ENCODE assay signal across 11 cellular contexts in the genomic region with DNA sequence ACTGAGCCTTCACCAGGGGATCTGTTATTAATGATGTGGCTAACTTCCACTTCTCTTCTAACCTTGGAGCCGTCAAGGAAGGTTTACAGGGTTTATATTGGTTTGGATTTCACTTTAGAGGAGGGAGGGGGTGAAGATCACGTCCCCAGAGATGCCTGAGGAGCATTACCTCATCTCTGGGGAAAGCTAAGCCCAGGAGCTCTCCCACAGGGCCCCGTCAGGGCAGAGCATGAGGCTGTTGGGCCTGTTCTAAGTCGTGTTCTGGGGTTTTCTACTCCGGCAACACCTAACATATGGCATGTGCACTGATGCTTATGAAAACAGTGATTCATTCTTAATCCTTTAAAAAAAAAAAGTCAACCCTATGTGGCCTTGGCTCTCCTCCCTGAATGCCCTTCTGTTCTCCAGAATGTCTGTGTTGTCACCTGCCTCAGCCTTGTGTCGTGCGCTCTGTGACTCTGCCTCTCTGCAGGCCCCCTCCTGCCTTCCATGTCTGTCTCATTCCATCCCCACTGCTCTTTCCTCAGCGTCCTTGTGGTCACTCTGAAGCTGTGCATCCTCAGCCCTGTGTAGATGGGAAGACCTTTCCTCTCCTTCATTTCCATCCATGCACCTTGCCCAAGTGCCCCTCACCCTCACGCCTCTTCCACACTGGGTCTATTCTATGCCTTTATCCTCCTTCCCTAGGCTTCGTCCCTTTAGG.
DNase-seq lines count a peak whose midpoint lies in the region; ATAC-seq, FAIRE-seq and TF ChIP-seq lines count a peak whose summit lies in the region.
"Had no signal": no experiment of that assay in that cellular context is flagged by ENCODE, and none has a peak within 500 bp of the region (broad histone marks: within the 10 kb centered on the region; RNA-seq: fewer than 3 reads in every experiment).

No MANE protein-coding gene starts in this region.

- whole genome bisulfite sequencing in HepG2 (ENCODE audit: low lambda C conversion rate), result 21% methylated on average over 10 of the region's 10 CpGs
- 57% methylated on average over 7 of the region's 10 CpGs for WGBS in right lobe of liver (ENCODE audit: insufficient coverage, low coverage, low lambda C conversion rate, missing lambda C conversion rate)
- 40 to 48% methylated on average over 10 of the region's 10 CpGs for WGBS in aorta, 2 donors

- H3K36me3 ChIP-seq in HepG2 (replicated peaks in 1 of 2; ENCODE audit: control insufficient read depth in 1 of 2, insufficient read depth in 2 of 2, low read length in 2 of 2) (no peaks in the 10 kb centered on the region), right lobe of liver (no peaks in the 10 kb centered on the region), SJCRH30 (no peaks in the 10 kb centered on the region), aorta (ENCODE audit: control insufficient read depth in 1 of 2, insufficient read depth in 2 of 2, low read length in 1 of 2) (no peaks in the 10 kb centered on the region)

- DNase-seq in HepG2 (ENCODE audit: low spot score) (peak; percentile 74), right lobe of liver (no peak), SJCRH30 (peak; percentile 73 to 81), fibroblast of the conjunctiva (ENCODE audit: low read depth) (peak; percentile 22), aorta (no peak), HuH-7.5 (ENCODE audit: low spot score) (no peak)
- DNase-seq: amygdala, Caco-2, Kasumi-1 had no signal

- H3K4me1 ChIP-seq in HepG2 (ENCODE audit: insufficient read depth, low read length) (peaks cover 12% of the 10 kb centered on the region), right lobe of liver (no peaks in the 10 kb centered on the region), SJCRH30 (peaks cover 9% of the 10 kb centered on the region), aorta (ENCODE audit: control insufficient read depth in 1 of 2, insufficient read depth in 2 of 2, low read length in 2 of 2) (no peaks in the 10 kb centered on the region)
- H3K4me1 ChIP-seq: Caco-2 had no signal

- BruUV-seq in HepG2 (replicated peaks; lab: Mats Ljungman, UMichigan), result no TSS peak

- TF ChIP-seq EP300 in HepG2 (IDR thresholded peaks at IDR 0.05; ENCODE audit: low read depth in 2 of 2, low read length in 2 of 2) (no peak), HepG2 (CRISPR knock-in tag; IDR thresholded peaks at IDR 0.05; ENCODE audit: borderline replicate concordance) (no peak)

- FAIRE-seq in HepG2 (lab: Jason Lieb, UNC), result no peak

- intact Hi-C loops in HepG2 (cut with micrococcal nuclease; ENCODE audit: unreplicated experiment) (no loop called here), right lobe of liver (cut with DNase I) (no loop called here), aorta (cut with DNase I) (no loop called here)

- no peak for TF ChIP-seq CTCF in HepG2 (CRISPR knock-in tag; IDR thresholded peaks at IDR 0.05)
- no peak for TF ChIP-seq CTCF in right lobe of liver (IDR thresholded peaks at IDR 0.05)

- H3K27ac ChIP-seq in HepG2 (ENCODE audit: extremely low read length, insufficient read depth, low read length) (no peak overlapping the region), right lobe of liver (no peak overlapping the region), SJCRH30 (peak overlapping the region; percentile 31; the same call in 1 of the 2 replicates), aorta (ENCODE audit: low read depth in 1 of 2, low read length in 2 of 2) (no peak overlapping the region)

- CTCF ChIA-PET in HepG2 (lab: Yijun Ruan, JAX; ENCODE audit: low intra/inter-chr PET ratio, low total read pairs), result no interaction called here

- no peak overlapping the region for H2AFZ ChIP-seq in HepG2 (ENCODE audit: low read length)

- H3K79me2 ChIP-seq in HepG2 (ENCODE audit: insufficient read depth, low read length), result no peaks in the 10 kb centered on the region

- ATAC-seq in HepG2 (peak; percentile 94), right lobe of liver (no peak), aorta (ENCODE audit: low FRiP score) (no peak), GM19351 (IDR thresholded peaks at IDR 0.05; ENCODE audit: unreplicated experiment) (no peak), HG03469 (IDR thresholded peaks at IDR 0.05; ENCODE audit: unreplicated experiment) (no peak)

- POLR2A ChIA-PET in HepG2 (lab: Yijun Ruan, JAX), result no interaction called here

- TF ChIP-seq POLR2A in HepG2 (IDR thresholded peaks at IDR 0.05; ENCODE audit: insufficient read depth in 1 of 2, low read depth in 2 of 2, low read length in 2 of 2) (no peak), right lobe of liver (IDR thresholded peaks at IDR 0.05) (no peak)

- H3K4me3 ChIP-seq in HepG2 (replicated peaks in 1 of 3; ENCODE audit: insufficient read depth in 1 of 3, low read depth in 2 of 3, low read length in 3 of 3) (no peak overlapping the region), right lobe of liver (no peak overlapping the region), SJCRH30 (no peak overlapping the region), aorta (ENCODE audit: low read length in 2 of 2) (no peak overlapping the region)

- no peaks in the 10 kb centered on the region for H3K9me3 ChIP-seq in HepG2 (ENCODE audit: low read length)
- H3K9me3 ChIP-seq in right lobe of liver, result no peaks in the 10 kb centered on the region
- H3K9me3 ChIP-seq in SJCRH30 (replicated peaks), result no peaks in the 10 kb centered on the region
- no peaks in the 10 kb centered on the region for H3K9me3 ChIP-seq in aorta (ENCODE audit: control insufficient read depth, low read length)
- H3K9me3 ChIP-seq: Caco-2 had no signal

- no peaks in the 10 kb centered on the region for H4K20me1 ChIP-seq in HepG2 (ENCODE audit: insufficient read depth, low read length)

- H3K9ac ChIP-seq in HepG2 (ENCODE audit: insufficient read depth, low read depth, low read length), result no peak overlapping the region

- H3K27me3 ChIP-seq in HepG2 (ENCODE audit: control insufficient read depth in 1 of 2, insufficient read depth in 2 of 2, low read length in 2 of 2) (no peaks in the 10 kb centered on the region), right lobe of liver (no peaks in the 10 kb centered on the region), SJCRH30 (no peaks in the 10 kb centered on the region), aorta (ENCODE audit: control insufficient read depth in 1 of 2, insufficient read depth in 2 of 2, low read length in 1 of 2) (no peaks in the 10 kb centered on the region)

- no peak for TF ChIP-seq RAD21 in HepG2 (CRISPR knock-in tag; IDR thresholded peaks at IDR 0.05)

- peak overlapping the region; percentile 10; the same call in 1 of the 2 replicates for H3K4me2 ChIP-seq in HepG2 (ENCODE audit: low read depth, low read length)

- in situ Hi-C loops in HepG2 (cut with HindIII; ENCODE audit: extremely low pct_ligation_motif_present, low pct_unique_long_range_greater_than_20kb), result no loop called here

TF ChIP-seq in HepG2, 621 proteins besides CTCF, POLR2A, EP300 and RAD21 (continues in another document):
- TF ChIP-seq HNRNPUL1 (IDR thresholded peaks at IDR 0.05; ENCODE audit: low read depth, low read length) (no peak), NCOA5 (CRISPR knock-in tag; IDR thresholded peaks at IDR 0.05) (no peak), FOSL2 (CRISPR knock-in tag; IDR thresholded peaks at IDR 0.05) (peak; percentile 64), ZNF260 (CRISPR knock-in tag; IDR thresholded peaks at IDR 0.05; ENCODE audit: borderline replicate concordance, low read depth) (no peak), ZSCAN12 (CRISPR knock-in tag; IDR thresholded peaks at IDR 0.05) (no peak), ZNF614 (CRISPR knock-in tag; IDR thresholded peaks at IDR 0.05; ENCODE audit: borderline replicate concordance) (no peak), ARID5B (CRISPR knock-in tag; IDR thresholded peaks at IDR 0.05) (peak; percentile 38; the same call in 1 of the 2 replicates)

Comparison
In these comparisons a context has a peak if more than half of its experiments do, and no peak if none do; other contexts are left out.
1. DNase-seq: peak in HepG2 (single experiment), SJCRH30 (2 of 2) and fibroblast of the conjunctiva (single experiment); none in right lobe of liver (0 of 3), aorta (0 of 2) and HuH-7.5 (single experiment).